Comparison of ENCODE assay signal across 11 cellular contexts in genomic region chr2:230658577-230658876, GRCh38. TPM values are rescaled to one million over a fixed set of nuclear protein-coding genes. Genes with fewer than 3 reads are reported as not detected.
A peak's percentile ranks its signal among the peaks of the same experiment; 100 is the strongest.
DNase-seq lines count a peak whose midpoint lies in the region; ATAC-seq and TF ChIP-seq lines count a peak whose summit lies in the region.
"Had no signal": no experiment of that assay in that cellular context is flagged by ENCODE, and none has a peak within 500 bp of the region (broad histone marks: within the 10 kb centered on the region; RNA-seq: fewer than 3 reads in every experiment).

No MANE protein-coding gene starts in this region.

- H2BK20ac ChIP-seq in H9 (ENCODE audit: low read depth, low read length, poor library complexity, severe bottlenecking): no peak overlapping the region

- H4K91ac ChIP-seq in H9 (ENCODE audit: insufficient read length, low read depth, low read length) (no peak overlapping the region), neuronal stem cell (ENCODE audit: low read depth, low read length, poor library complexity) (no peak overlapping the region)

- H3K4me2 ChIP-seq in H9 (ENCODE audit: insufficient read depth, insufficient read length, low read length): no peak overlapping the region
- H3K4me2 ChIP-seq in neuronal stem cell (ENCODE audit: insufficient read depth, low read length, poor library complexity, severe bottlenecking): no peak overlapping the region

- no peak overlapping the region for H3T11ph ChIP-seq in H9 (ENCODE audit: low read length)

- H2BK120ac ChIP-seq in H9 (ENCODE audit: low read depth, low read length, poor library complexity, severe bottlenecking) (no peak overlapping the region), neuronal stem cell (ENCODE audit: low read depth, low read length) (no peak overlapping the region)

- no peak overlapping the region for H3K18ac ChIP-seq in H9 (ENCODE audit: insufficient read length, low read depth, low read length)
- H3K18ac ChIP-seq in neuronal stem cell (ENCODE audit: low read length): peak overlapping the region; percentile 2

- CTCF ChIA-PET in activated CD8-positive, alpha-beta T cell treated with anti-CD3 and anti-CD28 coated beads, Interleukin-2, amount 10 ng/mL, durations not matched to agents 7 days and 5 days (lab: Charles Lee): interaction anchor here (0.7 to 4.8 kb wide), 11 partner anchors 10 to 591 kb away, joined by 3 to 32 read pairs (median 4); partner anchors contain the start of gene CAB39

- no peak overlapping the region for H3K4ac ChIP-seq in H9 (ENCODE audit: low read depth, low read length)
- no peak overlapping the region for H3K4ac ChIP-seq in neuronal stem cell (ENCODE audit: low read length)

- H3K27ac Mint-ChIP-seq in H9: no peak overlapping the region
- H3K27ac Mint-ChIP-seq in activated CD8-positive, alpha-beta T cell treated with anti-CD3 and anti-CD28 coated beads, Interleukin-2, amount 10 ng/mL, durations not matched to agents 7 days and 5 days: peak overlapping the region; percentile 99
- H3K27ac Mint-ChIP-seq: endodermal cell had no signal

- no peaks in the 10 kb centered on the region for H3K23me2 ChIP-seq in H9 (ENCODE audit: insufficient read length, low read depth, low read length, poor library complexity, severe bottlenecking)

- H4K8ac ChIP-seq in H9 (replicated peaks; ENCODE audit: insufficient read length, low read depth, low read length): no peak overlapping the region
- H4K8ac ChIP-seq in neuronal stem cell (ENCODE audit: low read depth, low read length): no peak overlapping the region

- H4K5ac ChIP-seq in H9 (ENCODE audit: insufficient read length, low read depth, low read length): no peak overlapping the region

- POLR2A ChIA-PET in activated CD8-positive, alpha-beta T cell treated with anti-CD3 and anti-CD28 coated beads, Interleukin-2, amount 10 ng/mL, durations not matched to agents 7 days and 5 days (lab: Charles Lee): interaction anchor here (0.6 to 6.8 kb wide), 14 partner anchors 9 to 140 kb away, joined by 3 to 108 read pairs (median 4); partner anchors contain the start of gene CAB39

- H3K36me3 Mint-ChIP-seq in H9 (ENCODE audit: insufficient read depth in 1 of 3, low read depth in 3 of 3): no peaks in the 10 kb centered on the region
- peaks cover 48% of the 10 kb centered on the region for H3K36me3 Mint-ChIP-seq in activated CD8-positive, alpha-beta T cell treated with anti-CD3 and anti-CD28 coated beads, Interleukin-2, amount 10 ng/mL, durations not matched to agents 7 days and 5 days (ENCODE audit: low read depth)

- H3K36me3 ChIP-seq in neuronal stem cell (replicated peaks in 1 of 2; ENCODE audit: control insufficient read depth in 2 of 2, insufficient read depth in 2 of 2, low read length in 2 of 2): no peaks in the 10 kb centered on the region
- H3K36me3 ChIP-seq: left lung had no signal

- H3K27me3 ChIP-seq in H9 (ENCODE audit: insufficient read depth, low read length) (no peaks in the 10 kb centered on the region), neuronal stem cell (ENCODE audit: control insufficient read depth in 3 of 3, insufficient read depth in 3 of 3, low read depth in 1 of 3, low read length in 3 of 3) (peaks cover 0 to 81% (median 0%) of the 10 kb centered on the region in 3 experiments)
- H3K27me3 ChIP-seq: left lung had no signal

- DNase-seq in H9: no peak
- DNase-seq in activated CD8-positive, alpha-beta T cell treated with anti-CD3 and anti-CD28 coated beads, Interleukin-2, amount 10 ng/mL, durations not matched to agents 7 days and 5 days: no peak
- no peak for DNase-seq in neuronal stem cell (ENCODE audit: low spot score)
- DNase-seq in NCI-H226: no peak
- no peak for DNase-seq in omental fat pad (ENCODE audit: low spot score)
- no peak for DNase-seq in pons (ENCODE audit: low spot score)
- DNase-seq: endodermal cell, glutamatergic neuron, left lung, NCI-H2029 treated with DMSO at 0.1 percent for 48 hours had no signal

- H3K4me1 Mint-ChIP-seq in H9: peaks cover 51 to 55% of the 10 kb centered on the region in 2 experiments
- peaks cover 98% of the 10 kb centered on the region for H3K4me1 Mint-ChIP-seq in activated CD8-positive, alpha-beta T cell treated with anti-CD3 and anti-CD28 coated beads, Interleukin-2, amount 10 ng/mL, durations not matched to agents 7 days and 5 days (ENCODE audit: low read depth)

- peak; percentile 0 for ATAC-seq in activated CD8-positive, alpha-beta T cell treated with anti-CD3 and anti-CD28 coated beads, Interleukin-2, amount 10 ng/mL, durations not matched to agents 7 days and 5 days
- ATAC-seq in omental fat pad (ENCODE audit: low FRiP score): no peak
- ATAC-seq: left lung had no signal

- no peak overlapping the region for H2AFZ ChIP-seq in H9 (ENCODE audit: low read length)
- H2AFZ ChIP-seq in neuronal stem cell (ENCODE audit: low read length): no peak overlapping the region

- peaks cover 9% of the 10 kb centered on the region for H3K27me3 Mint-ChIP-seq in H9 (ENCODE audit: low read depth)
- H3K27me3 Mint-ChIP-seq in activated CD8-positive, alpha-beta T cell treated with anti-CD3 and anti-CD28 coated beads, Interleukin-2, amount 10 ng/mL, durations not matched to agents 7 days and 5 days (ENCODE audit: low read depth): no peaks in the 10 kb centered on the region

- WGBS in H9 (ENCODE audit: extremely low coverage, insufficient read length, low lambda C conversion rate): no CpG with 5 or more reads among the region's 1 CpG
- no CpG with 5 or more reads among the region's 1 CpG for WGBS in neuronal stem cell (ENCODE audit: extremely low coverage in 2 of 2, insufficient read length in 2 of 2, insufficient replicate concordance in 1 of 2), 2 donors

- H3K23ac ChIP-seq in H9 (ENCODE audit: insufficient read length, low read depth, low read length) (no peak overlapping the region), neuronal stem cell (ENCODE audit: low read depth, low read length, poor library complexity) (peak overlapping the region; percentile 16)

- no peaks in the 10 kb centered on the region; a peak in 1 of 5 replicates for H3K9me3 Mint-ChIP-seq in H9
- no peaks in the 10 kb centered on the region for H3K9me3 Mint-ChIP-seq in activated CD8-positive, alpha-beta T cell treated with anti-CD3 and anti-CD28 coated beads, Interleukin-2, amount 10 ng/mL, durations not matched to agents 7 days and 5 days (ENCODE audit: insufficient read depth)
- H3K9me3 Mint-ChIP-seq: endodermal cell had no signal

- H2AK5ac ChIP-seq in H9 (ENCODE audit: insufficient read length, low read length) (no peak overlapping the region), neuronal stem cell (ENCODE audit: low read depth, low read length) (no peak overlapping the region)

- peak overlapping the region; percentile 54 for H3K4me3 ChIP-seq in GM12875 (ENCODE audit: low read depth, low read length)
- H3K4me3 ChIP-seq in neuronal stem cell (ENCODE audit: low read length in 2 of 2): no peak overlapping the region
- H3K4me3 ChIP-seq: left lung had no signal

- no peak overlapping the region for H3K27ac ChIP-seq in H9 (ENCODE audit: insufficient read length, low read depth, low read length)
- H3K27ac ChIP-seq in neuronal stem cell (replicated peaks; ENCODE audit: low read length): no peak overlapping the region

- H4K20me1 ChIP-seq in H9 (ENCODE audit: control insufficient read depth, insufficient read depth, insufficient read length): no peaks in the 10 kb centered on the region

- H3K14ac ChIP-seq in H9 (ENCODE audit: insufficient read depth, low read length) (peak overlapping the region; percentile 29; the same call in 1 of the 2 replicates), neuronal stem cell (ENCODE audit: low read length) (no peak overlapping the region)

- no peak overlapping the region for H3K56ac ChIP-seq in H9 (ENCODE audit: insufficient read length, low read depth, low read length)

- H3K4me1 ChIP-seq in H9 (ENCODE audit: insufficient read depth, low read length) (no peaks in the 10 kb centered on the region; the same call in 1 of the 2 replicates), neuronal stem cell (ENCODE audit: control insufficient read depth in 2 of 2, insufficient read depth in 1 of 2, low read depth in 1 of 2, low read length in 2 of 2) (no peaks in the 10 kb centered on the region)

- H3K9ac ChIP-seq in H9 (ENCODE audit: extremely low read depth, insufficient read length, low read length): no peak overlapping the region
- no peak overlapping the region for H3K9ac ChIP-seq in neuronal stem cell (ENCODE audit: low read depth, low read length, poor library complexity)

- H2BK15ac ChIP-seq in H9 (ENCODE audit: low read depth, low read length) (no peak overlapping the region), neuronal stem cell (ENCODE audit: low read length) (peak overlapping the region; percentile 32)

- H3K79me1 ChIP-seq in H9 (ENCODE audit: insufficient read depth, low read depth, low read length, poor library complexity, severe bottlenecking) (no peaks in the 10 kb centered on the region), neuronal stem cell (ENCODE audit: low read depth, low read length) (no peaks in the 10 kb centered on the region)

- H3K4me3 Mint-ChIP-seq in H9: no peak overlapping the region
- peak overlapping the region; percentile 86 for H3K4me3 Mint-ChIP-seq in activated CD8-positive, alpha-beta T cell treated with anti-CD3 and anti-CD28 coated beads, Interleukin-2, amount 10 ng/mL, durations not matched to agents 7 days and 5 days
- H3K4me3 Mint-ChIP-seq: endodermal cell had no signal

- TF ChIP-seq CTCF in GM12875 (IDR thresholded peaks at IDR 0.05; ENCODE audit: borderline replicate concordance, insufficient read depth, low read depth, low read length): no peak
- TF ChIP-seq CTCF in H9 (conservative IDR thresholded peaks at IDR 0.05): no peak
- no peak for TF ChIP-seq CTCF in omental fat pad (IDR thresholded peaks at IDR 0.05)

- H2BK12ac ChIP-seq in H9 (ENCODE audit: insufficient read length, low read depth, low read length) (no peak overlapping the region), neuronal stem cell (ENCODE audit: low read length) (no peak overlapping the region)

- H3K9me3 ChIP-seq in H9 (ENCODE audit: control insufficient read depth, low read depth, low read length) (no peaks in the 10 kb centered on the region), neuronal stem cell (replicated peaks in 1 of 2; ENCODE audit: control insufficient read depth in 2 of 2, insufficient read depth in 1 of 2, low read depth in 1 of 2, low read length in 2 of 2) (no peaks in the 10 kb centered on the region)
- H3K9me3 ChIP-seq: left lung had no signal

- no peaks in the 10 kb centered on the region; the same call in 1 of the 2 replicates for H3K79me2 ChIP-seq in H9 (ENCODE audit: insufficient read depth, low read length)

- H2BK5ac ChIP-seq in H9 (ENCODE audit: insufficient read length, low read length) (no peak overlapping the region), neuronal stem cell (ENCODE audit: low read length) (no peak overlapping the region)

RNA-seq across cellular contexts. Expression of gene CAB39, which starts 54.1 kb away (rescaled TPM):
- total RNA-seq in H9 (2021) (41.8 and 42.7 TPM in 2 replicates), omental fat pad (100 to 1,000 TPM in 1 of 4 donors, 10 to 100 TPM in 3; 61.2 to 110 (median 90.3) TPM)
- total RNA-seq in activated CD8-positive, alpha-beta T cell treated with anti-CD3 and anti-CD28 coated beads, Interleukin-2, amount 10 ng/mL, durations not matched to agents 7 days and 5 days: 100 to 1,000 TPM; 175 to 178 TPM
- 26.9 TPM for polyA plus RNA-seq in neuronal stem cell (2013, experiment 1 of 2)
- polyA plus RNA-seq in neuronal stem cell (2013, experiment 2 of 2): 26.4 TPM
